Comparison of ENCODE assay signal across 8 cellular contexts in genomic region chr13:59318320-59318930, GRCh38.
DNase-seq lines count a peak whose midpoint lies in the region; ATAC-seq, FAIRE-seq and TF ChIP-seq lines count a peak whose summit lies in the region.

No MANE protein-coding gene starts in this region.

- DNase-seq in D721Med (ENCODE audit: insufficient read length, low spot score) (no peak), Kasumi-1 (lab: John Stamatoyannopoulos, UW) (peak; percentile 64 to 65), SK-MEL-5 (ENCODE audit: low read depth, low spot score) (peak; percentile 83), adipocyte (ENCODE audit: low read depth) (peak; percentile 84), right cardiac atrium (peak; percentile 75 to 84 (median 82)), sigmoid colon (no peak)

- H3K9ac ChIP-seq in adipocyte (ENCODE audit: low read length), result no peak overlapping the region

- intact Hi-C loops in right cardiac atrium (cut with DNase I) (no loop called here), sigmoid colon (cut with DNase I) (no loop called here)

- H3K27me3 ChIP-seq in adipocyte (replicated peaks; ENCODE audit: control insufficient read depth, insufficient read depth, low read length) (no peaks in the 10 kb centered on the region), right cardiac atrium (ENCODE audit: control insufficient read depth, insufficient read depth) (no peaks in the 10 kb centered on the region), sigmoid colon (no peaks in the 10 kb centered on the region)

- H3K4me3 ChIP-seq in adipocyte (ENCODE audit: low read length), result no peak overlapping the region
- no peak overlapping the region for H3K4me3 ChIP-seq in right cardiac atrium (ENCODE audit: low read length)
- H3K4me3 ChIP-seq in sigmoid colon, result no peak overlapping the region

- TF ChIP-seq CTCF in D721Med (IDR thresholded peaks at IDR 0.05; ENCODE audit: insufficient read depth, missing control alignments) (peak; percentile 90), sigmoid colon (IDR thresholded peaks at IDR 0.05) (peak in 3 of 4 experiments; percentile 29 to 69 (median 45))

- no peak for TF ChIP-seq EP300 in sigmoid colon (IDR thresholded peaks at IDR 0.05)

- in situ Hi-C loops in SK-MEL-5 (cut with HindIII; ENCODE audit: low pct_unique_long_range_greater_than_20kb, low sequenced_read_pairs), result no loop called here

- H3K9me3 ChIP-seq in adipocyte (ENCODE audit: control insufficient read depth, low read length) (no peaks in the 10 kb centered on the region), right cardiac atrium (ENCODE audit: control insufficient read depth, low read length) (no peaks in the 10 kb centered on the region), sigmoid colon (no peaks in the 10 kb centered on the region)

- H3K27ac ChIP-seq in right cardiac atrium (ENCODE audit: low read length), result no peak overlapping the region
- no peak overlapping the region for H3K27ac ChIP-seq in sigmoid colon

- peak; percentile 66 for FAIRE-seq in D721Med (lab: Jason Lieb, UNC)

- ATAC-seq in GM21390 (IDR thresholded peaks at IDR 0.05; ENCODE audit: unreplicated experiment) (peak; percentile 89), right cardiac atrium (peak; percentile 56 to 74), HG03457 (IDR thresholded peaks at IDR 0.05; ENCODE audit: unreplicated experiment) (no peak)

- no peak for TF ChIP-seq POLR2A in sigmoid colon (IDR thresholded peaks at IDR 0.05)

- WGBS in right cardiac atrium, result 41% methylated on average over 4 of the region's 4 CpGs
- 51 to 55% methylated on average over 4 of the region's 4 CpGs for WGBS in sigmoid colon, 2 donors

- no peaks in the 10 kb centered on the region for H3K4me1 ChIP-seq in adipocyte (ENCODE audit: control insufficient read depth, insufficient read depth, low read length)
- H3K4me1 ChIP-seq in right cardiac atrium (ENCODE audit: control insufficient read depth, insufficient read depth, low read length), result no peaks in the 10 kb centered on the region
- no peaks in the 10 kb centered on the region for H3K4me1 ChIP-seq in sigmoid colon

- H3K36me3 ChIP-seq in adipocyte (ENCODE audit: control insufficient read depth, insufficient read depth, low read length, severe bottlenecking), result no peaks in the 10 kb centered on the region
- H3K36me3 ChIP-seq in sigmoid colon, result no peaks in the 10 kb centered on the region

Comparison
In these comparisons a context has a peak if more than half of its experiments do, and no peak if none do; other contexts are left out.
1. DNase-seq: peak in Kasumi-1 (2 of 2), SK-MEL-5 (single experiment), adipocyte (single experiment) and right cardiac atrium (3 of 3); none in D721Med (single experiment) and sigmoid colon (single experiment).